10 cellular contexts compared by ENCODE assay signal in the genomic region with DNA sequence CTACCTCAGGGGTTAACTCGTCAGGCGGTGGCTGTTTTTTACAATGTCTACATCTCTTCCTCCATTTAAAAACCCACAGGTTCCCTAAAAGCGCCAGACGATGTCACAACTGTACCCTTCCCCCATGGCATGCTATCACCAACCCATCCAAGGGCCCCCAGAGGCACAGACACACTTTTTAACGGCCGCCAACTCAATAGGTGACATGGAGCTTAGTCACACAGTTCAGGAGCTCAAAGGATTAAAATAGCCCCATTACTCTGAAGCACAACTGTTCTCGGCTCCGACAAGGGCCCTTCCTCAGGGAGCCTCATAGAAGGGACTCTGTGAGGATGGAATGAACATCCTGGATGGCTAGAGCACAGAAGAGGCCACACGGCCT. TPM values are rescaled to one million over a fixed set of nuclear protein-coding genes. Genes with fewer than 3 reads are reported as not detected.
DNase-seq lines count a peak whose midpoint lies in the region; ATAC-seq, FAIRE-seq and TF ChIP-seq lines count a peak whose summit lies in the region.
"Had no signal": no experiment of that assay in that cellular context is flagged by ENCODE, and none has a peak within 500 bp of the region (broad histone marks: within the 10 kb centered on the region; RNA-seq: fewer than 3 reads in every experiment).

No MANE protein-coding gene starts in this region.

- H3K4me2 ChIP-seq in SU-DHL-6 (ENCODE audit: low read depth, low read length, poor library complexity, severe bottlenecking) (peak overlapping the region; percentile 61), skeletal muscle satellite cell (ENCODE audit: low read length) (peak overlapping the region; percentile 19)

- peak; percentile 47 for DNase-seq in activated CD4-positive, alpha-beta T cell treated with anti-CD3 and anti-CD28 coated beads for 48 hours
- no peak for DNase-seq in activated CD4-positive, alpha-beta T cell treated with anti-CD3 and anti-CD28 coated beads, Interleukin-2, amount 10 ng/mL, durations not matched to agents 7 days and 5 days
- DNase-seq in HK-2 (ENCODE audit: unreplicated experiment), result peak; percentile 42
- no peak for DNase-seq in frontal cortex (ENCODE audit: low spot score in 2 of 2)
- no peak for DNase-seq in thyroid gland
- DNase-seq: NCI-H526 had no signal

- no peak for TF ChIP-seq CTCF in SU-DHL-6 (IDR thresholded peaks at IDR 0.05; ENCODE audit: insufficient read depth, low read length, poor library complexity, severe bottlenecking)
- no peak for TF ChIP-seq CTCF in thyroid gland (IDR thresholded peaks at IDR 0.05)

- H3K27ac Mint-ChIP-seq in activated CD4-positive, alpha-beta T cell treated with anti-CD3 and anti-CD28 coated beads, Interleukin-2, amount 10 ng/mL, durations not matched to agents 7 days and 5 days, result no peak overlapping the region

- CTCF ChIA-PET in activated CD4-positive, alpha-beta T cell treated with anti-CD3 and anti-CD28 coated beads, Interleukin-2, amount 10 ng/mL, durations not matched to agents 7 days and 5 days (lab: Charles Lee), result interaction anchor here (1.2 kb wide), 1 partner anchor 19 kb away, joined by 3 read pairs; no protein-coding TSS in a partner anchor

- no peaks in the 10 kb centered on the region for H3K9me2 ChIP-seq in SU-DHL-6 (replicated peaks; ENCODE audit: insufficient read depth, low read length)

- POLR2A ChIA-PET in activated CD4-positive, alpha-beta T cell treated with anti-CD3 and anti-CD28 coated beads, Interleukin-2, amount 10 ng/mL, durations not matched to agents 7 days and 5 days (lab: Charles Lee), result no interaction called here

- peak overlapping the region; percentile 88 for H3K27ac ChIP-seq in SU-DHL-6 (ENCODE audit: low read depth, low read length)
- no peak overlapping the region for H3K27ac ChIP-seq in thyroid gland

- 79 to 85% methylated on average over 8 of the region's 9 CpGs for WGBS in thyroid gland, 2 donors

- ATAC-seq in GM18517 (IDR thresholded peaks at IDR 0.05; ENCODE audit: unreplicated experiment), result no peak

- H3K9me3 ChIP-seq in SU-DHL-6 (ENCODE audit: insufficient read depth, low read length) (no peaks in the 10 kb centered on the region), skeletal muscle satellite cell (replicated peaks; ENCODE audit: low read length) (no peaks in the 10 kb centered on the region), thyroid gland (no peaks in the 10 kb centered on the region)

- peaks cover 9% of the 10 kb centered on the region; the same call in 1 of the 2 replicates for H3K36me3 ChIP-seq in SU-DHL-6 (ENCODE audit: low read length)
- H3K36me3 ChIP-seq in skeletal muscle satellite cell (ENCODE audit: insufficient read depth, low read length), result no peaks in the 10 kb centered on the region
- no peaks in the 10 kb centered on the region for H3K36me3 ChIP-seq in thyroid gland

- H3K9ac ChIP-seq in SU-DHL-6 (ENCODE audit: low read length), result peak overlapping the region; percentile 58
- no peak overlapping the region for H3K9ac ChIP-seq in skeletal muscle satellite cell (ENCODE audit: low read depth, low read length)

- H3K4me3 ChIP-seq in SU-DHL-6 (ENCODE audit: insufficient read depth, low read length, poor library complexity, severe bottlenecking), result peak overlapping the region; percentile 9
- H3K4me3 ChIP-seq in skeletal muscle satellite cell (ENCODE audit: low read length), result no peak overlapping the region
- no peak overlapping the region for H3K4me3 ChIP-seq in thyroid gland (replicated peaks in 1 of 3)
- H3K4me3 ChIP-seq: dorsolateral prefrontal cortex had no signal

- H3K4me3 Mint-ChIP-seq in activated CD4-positive, alpha-beta T cell treated with anti-CD3 and anti-CD28 coated beads, Interleukin-2, amount 10 ng/mL, durations not matched to agents 7 days and 5 days, result no peak overlapping the region

- FAIRE-seq in frontal cortex (lab: Jason Lieb, UNC), result no peak

- peaks cover 2% of the 10 kb centered on the region for H3K9me3 Mint-ChIP-seq in activated CD4-positive, alpha-beta T cell treated with anti-CD3 and anti-CD28 coated beads, Interleukin-2, amount 10 ng/mL, durations not matched to agents 7 days and 5 days

- TF ChIP-seq POLR2A in thyroid gland (IDR thresholded peaks at IDR 0.05), result no peak

- no peaks in the 10 kb centered on the region for H3K27me3 Mint-ChIP-seq in activated CD4-positive, alpha-beta T cell treated with anti-CD3 and anti-CD28 coated beads, Interleukin-2, amount 10 ng/mL, durations not matched to agents 7 days and 5 days

- no peak overlapping the region for H2AFZ ChIP-seq in SU-DHL-6 (ENCODE audit: low read depth, low read length, severe bottlenecking)

- intact Hi-C loops in thyroid gland (cut with DNase I), result loop anchor here (10.0 kb wide), 1 partner anchor 120 kb away; no protein-coding TSS in a partner anchor

- H3K4me1 Mint-ChIP-seq in activated CD4-positive, alpha-beta T cell treated with anti-CD3 and anti-CD28 coated beads, Interleukin-2, amount 10 ng/mL, durations not matched to agents 7 days and 5 days, result peaks cover 55% of the 10 kb centered on the region

- H4K20me1 ChIP-seq in SU-DHL-6 (ENCODE audit: low read depth, low read length), result no peaks in the 10 kb centered on the region

- peaks cover 24% of the 10 kb centered on the region for H3K36me3 Mint-ChIP-seq in activated CD4-positive, alpha-beta T cell treated with anti-CD3 and anti-CD28 coated beads, Interleukin-2, amount 10 ng/mL, durations not matched to agents 7 days and 5 days (ENCODE audit: low read depth)

- peaks cover 10% of the 10 kb centered on the region for H3K4me1 ChIP-seq in skeletal muscle satellite cell (ENCODE audit: control insufficient read depth, insufficient read depth, low read length)
- no peaks in the 10 kb centered on the region for H3K4me1 ChIP-seq in thyroid gland

- H3K27me3 ChIP-seq in SU-DHL-6 (ENCODE audit: low read length) (no peaks in the 10 kb centered on the region), skeletal muscle satellite cell (ENCODE audit: control insufficient read depth, insufficient read depth, low read length) (no peaks in the 10 kb centered on the region), thyroid gland (no peaks in the 10 kb centered on the region)

- peaks cover 75% of the 10 kb centered on the region for H3K79me2 ChIP-seq in SU-DHL-6 (ENCODE audit: insufficient read depth, low read length)

- peaks cover 42% of the 10 kb centered on the region for H3F3A ChIP-seq in SU-DHL-6 (ENCODE audit: insufficient read depth)

RNA-seq across cellular contexts. Expression of a gene that starts 12.4 kb away (rescaled TPM):
- 100 to 1,000 TPM in 1 of 2 experiments, 10 to 100 TPM in 1; 95.6 to 103 TPM for total RNA-seq in activated CD4-positive, alpha-beta T cell treated with anti-CD3 and anti-CD28 coated beads, Interleukin-2, amount 10 ng/mL, durations not matched to agents 7 days and 5 days
- 21.2 and 24.3 TPM in 2 replicates for total RNA-seq in skeletal muscle satellite cell (2012; rRNA removed)
- total RNA-seq in frontal cortex, result 13.5 TPM
- total RNA-seq in thyroid gland, result 10 to 100 TPM; 11.7 to 27.6 (median 23.9) TPM

Comparison
In these comparisons a context has a peak if more than half of its experiments do, and no peak if none do; other contexts are left out.
1. DNase-seq: peak in activated CD4-positive, alpha-beta T cell treated with anti-CD3 and anti-CD28 coated beads for 48 hours (single experiment) and HK-2 (single experiment); none in activated CD4-positive, alpha-beta T cell treated with anti-CD3 and anti-CD28 coated beads, Interleukin-2, amount 10 ng/mL, durations not matched to agents 7 days and 5 days (single experiment), frontal cortex (0 of 2) and thyroid gland (0 of 2).